8 cellular contexts compared by ENCODE assay signal in genomic region chr21:43917515-43918384, GRCh38. TPM values are rescaled to one million over a fixed set of nuclear protein-coding genes. Genes with fewer than 3 reads are reported as not detected.
DNase-seq lines count a peak whose midpoint lies in the region; ATAC-seq, FAIRE-seq and TF ChIP-seq lines count a peak whose summit lies in the region.

No MANE protein-coding gene starts in this region.

- H3K4me3 Mint-ChIP-seq in T-helper 17 cell, result peak overlapping the region; percentile 95

- no peak for ATAC-seq in T-helper 17 cell
- ATAC-seq in GM21619 (IDR thresholded peaks at IDR 0.05; ENCODE audit: unreplicated experiment), result no peak
- no peak for ATAC-seq in GM18519 (IDR thresholded peaks at IDR 0.05; ENCODE audit: low FRiP score, unreplicated experiment)

- peak; percentile 16 for TF ChIP-seq CTCF in choroid plexus epithelial cell (conservative IDR thresholded peaks at IDR 0.05; ENCODE audit: low read depth, low read length)

- H3K4me1 Mint-ChIP-seq in T-helper 17 cell, result peaks cover 55% of the 10 kb centered on the region

- peak; percentile 49 for FAIRE-seq in GM18507 (lab: Jason Lieb, UNC)
- FAIRE-seq in H54 (lab: Jason Lieb, UNC), result no peak

- DNase-seq in GM18507 (ENCODE audit: extremely low spot score, insufficient read length, low read depth), result no peak
- no peak for DNase-seq in T-helper 17 cell
- no peak for DNase-seq in choroid plexus epithelial cell (ENCODE audit: low read depth)
- DNase-seq in stimulated activated CD4-positive, alpha-beta T cell treated with anti-CD3 and anti-CD28 coated beads, Interleukin-4, amount 100 ng/mL, for 24 hours, result peak; percentile 17
- DNase-seq in H54 (ENCODE audit: insufficient read length, low spot score), result no peak
- no peak for DNase-seq in putamen (ENCODE audit: low spot score)

- H3K36me3 Mint-ChIP-seq in T-helper 17 cell (ENCODE audit: low read depth), result peaks cover 3% of the 10 kb centered on the region

- TF ChIP-seq POLR2A in H54 (IDR thresholded peaks at IDR 0.05; ENCODE audit: low read depth, low read length), result no peak

- H3K27ac Mint-ChIP-seq in T-helper 17 cell, result peak overlapping the region; percentile 94

- no peaks in the 10 kb centered on the region for H3K9me3 ChIP-seq in T-helper 17 cell (ENCODE audit: control insufficient read depth, low read length, poor library complexity, severe bottlenecking)

- H3K27me3 Mint-ChIP-seq in T-helper 17 cell, result no peaks in the 10 kb centered on the region

- no peak overlapping the region for H3K4me3 ChIP-seq in choroid plexus epithelial cell (ENCODE audit: low read depth, low read length)

RNA-seq across cellular contexts. Expression of gene AGPAT3, which starts 52.7 kb away (rescaled TPM):
- total RNA-seq in T-helper 17 cell, result 10 to 100 TPM; 64.1 to 67.3 TPM
